ENCODE assay signal across 10 cellular contexts in the genomic region with DNA sequence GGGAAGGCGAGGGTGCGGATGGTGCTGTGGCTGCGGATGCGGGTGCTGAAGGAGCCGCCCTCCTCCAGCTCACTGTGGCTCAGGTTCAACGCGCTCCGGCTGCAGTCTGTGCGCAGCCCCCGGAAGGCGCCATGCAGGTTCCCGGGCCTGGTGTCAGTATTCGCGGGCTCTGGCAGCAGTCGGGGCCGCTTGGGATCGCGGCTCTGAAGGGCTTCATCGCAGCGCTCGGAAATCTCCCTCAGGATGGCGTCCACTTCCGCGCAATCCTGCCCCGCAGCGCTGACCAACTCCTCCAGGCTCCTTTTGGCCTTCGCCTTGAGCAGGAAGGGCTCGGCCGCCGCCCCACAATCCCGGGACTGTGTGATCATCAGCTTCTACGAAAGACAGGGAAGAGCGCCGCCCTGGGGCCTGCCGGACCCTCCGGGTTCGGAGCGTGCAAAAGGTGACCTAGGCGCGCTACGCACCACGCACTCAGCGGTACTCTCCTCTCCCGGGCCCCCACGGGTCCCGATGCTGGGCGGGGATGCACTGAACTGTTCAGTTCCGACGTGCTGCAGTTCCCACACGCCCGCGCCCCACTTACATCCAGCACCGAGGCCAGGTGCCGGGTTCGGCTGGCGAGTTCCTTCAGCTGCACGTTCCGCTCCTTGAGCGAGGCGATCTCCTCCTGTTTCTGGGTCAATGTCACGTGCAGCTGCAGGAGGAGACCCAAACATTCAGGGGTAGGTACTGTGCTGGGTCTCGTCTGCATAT. TPM values are rescaled to one million over a fixed set of nuclear protein-coding genes. Genes with fewer than 3 reads are reported as not detected.
DNase-seq lines count a peak whose midpoint lies in the region; ATAC-seq lines count a peak whose summit lies in the region.
"Had no signal": no experiment of that assay in that cellular context is flagged by ENCODE, and none has a peak within 500 bp of the region (broad histone marks: within the 10 kb centered on the region; RNA-seq: fewer than 3 reads in every experiment).

No MANE protein-coding gene starts in this region.

- peaks cover 17 to 36% (median 20%) of the 10 kb centered on the region in 3 donors for H3K4me1 Mint-ChIP-seq in CD8-positive, alpha-beta memory T cell

- H3K36me3 ChIP-seq in CD8-positive, alpha-beta memory T cell (ENCODE audit: insufficient read depth, low read length) = no peaks in the 10 kb centered on the region
- no peaks in the 10 kb centered on the region for H3K36me3 ChIP-seq in SJCRH30
- H3K36me3 ChIP-seq in neuron (ENCODE audit: insufficient read depth, low read length) = no peaks in the 10 kb centered on the region

- no peaks in the 10 kb centered on the region for H3K9me3 Mint-ChIP-seq in CD8-positive, alpha-beta memory T cell

- peak overlapping the region; percentile 39 to 89 (median 67) for H3K4me3 Mint-ChIP-seq in CD8-positive, alpha-beta memory T cell

- H3K27me3 ChIP-seq in CD8-positive, alpha-beta memory T cell (ENCODE audit: insufficient read depth, low read length, poor library complexity, severe bottlenecking) = peaks cover 52% of the 10 kb centered on the region
- no peaks in the 10 kb centered on the region for H3K27me3 ChIP-seq in SJCRH30
- H3K27me3 ChIP-seq in neuron (ENCODE audit: insufficient read depth, low read length) = peaks cover 70% of the 10 kb centered on the region

- no peak overlapping the region for H3K27ac ChIP-seq in CD8-positive, alpha-beta memory T cell (ENCODE audit: low read depth, low read length)
- H3K27ac ChIP-seq in SJCRH30 = no peak overlapping the region

- peaks cover 21% of the 10 kb centered on the region for H3K4me1 ChIP-seq in CD8-positive, alpha-beta memory T cell (ENCODE audit: insufficient read depth, low read length)
- H3K4me1 ChIP-seq in SJCRH30 (no peaks in the 10 kb centered on the region), neuron (ENCODE audit: insufficient read depth, low read length) (peaks cover 2% of the 10 kb centered on the region)

- peaks cover 52 to 79% of the 10 kb centered on the region in 2 donors for H3K27me3 Mint-ChIP-seq in CD8-positive, alpha-beta memory T cell

- POLR2A ChIA-PET in CD8-positive, alpha-beta memory T cell (lab: Charles Lee) = no interaction called here

- DNase-seq in CD8-positive, alpha-beta memory T cell = no peak
- peak; percentile 22 to 42 for DNase-seq in SJCRH30
- DNase-seq in pons (ENCODE audit: low spot score) = no peak
- no peak for DNase-seq in NCI-H187 treated with DMSO at 0.1 percent for 48 hours (lab: John Stamatoyannopoulos, UW)
- no peak for DNase-seq in SK-N-DZ (ENCODE audit: low spot score)
- DNase-seq: NCI-H1417; stimulated activated CD8-positive, alpha-beta memory T cell treated with anti-CD3 and anti-CD28 coated beads, Interleukin-4, amount 100 ng/mL, for 48 hours had no signal

- peak overlapping the region; percentile 16 for H3K4me3 ChIP-seq in CD8-positive, alpha-beta memory T cell (ENCODE audit: low read length)
- H3K4me3 ChIP-seq in SJCRH30 = peak overlapping the region; percentile 61
- peak overlapping the region; percentile 25 for H3K4me3 ChIP-seq in neuron (ENCODE audit: low read length)

- ATAC-seq in esophagus mucosa (peak; percentile 7), HG03025 (IDR thresholded peaks at IDR 0.05; ENCODE audit: low FRiP score, unreplicated experiment) (no peak)

- peaks cover 0 to 5% (median 0%) of the 10 kb centered on the region in 3 donors for H3K36me3 Mint-ChIP-seq in CD8-positive, alpha-beta memory T cell

- peak overlapping the region; percentile 8 for H2AFZ ChIP-seq in neuron (ENCODE audit: low read depth, low read length)

- H3K27ac Mint-ChIP-seq in CD8-positive, alpha-beta memory T cell = no peak overlapping the region

- CTCF ChIA-PET in CD8-positive, alpha-beta memory T cell (lab: Charles Lee) = no interaction called here

- no peaks in the 10 kb centered on the region for H3K9me3 ChIP-seq in CD8-positive, alpha-beta memory T cell (ENCODE audit: low read length)
- H3K9me3 ChIP-seq in SJCRH30 (replicated peaks) (no peaks in the 10 kb centered on the region), neuron (ENCODE audit: low read length) (peaks cover 9% of the 10 kb centered on the region)

RNA-seq across cellular contexts. Expression of gene MCIDAS, which starts 6.5 kb away (rescaled TPM):
- not detected for total RNA-seq in CD8-positive, alpha-beta memory T cell
- not detected for polyA plus RNA-seq in CD8-positive, alpha-beta memory T cell
- 0.71 and 0.83 TPM in 2 replicates for total RNA-seq in SJCRH30 (2014; rRNA removed; shearing (Covaris generic))
- total RNA-seq in esophagus mucosa = 0.20 TPM
- polyA plus RNA-seq in SK-N-DZ (2014; cell fraction: cytosol; rRNA removed) = 0.60 TPM in 1 of 2 replicates, not detected in the other
- 0.33 and 0.83 TPM in 2 replicates for polyA plus RNA-seq in SK-N-DZ (2014; cell fraction: nucleus; rRNA removed)

RNA-seq across cellular contexts. Expression of gene CCNO, which starts 12.8 kb away (rescaled TPM):
- under 1 TPM in 1 of 2 experiments, not detected in 1; 0.20 TPM for total RNA-seq in CD8-positive, alpha-beta memory T cell
- 0.12 TPM for polyA plus RNA-seq in CD8-positive, alpha-beta memory T cell
- 0.35 and 0.43 TPM in 2 replicates for total RNA-seq in SJCRH30 (2014; rRNA removed; shearing (Covaris generic))
- total RNA-seq in esophagus mucosa = 2.2 TPM
- polyA plus RNA-seq in SK-N-DZ (2014; cell fraction: cytosol; rRNA removed) = 0.23 and 0.69 TPM in 2 replicates
- not detected in 2 replicates for polyA plus RNA-seq in SK-N-DZ (2014; cell fraction: nucleus; rRNA removed)

RNA-seq across cellular contexts. Expression of gene CDC20B, which starts 47.6 kb away (rescaled TPM):
- total RNA-seq in CD8-positive, alpha-beta memory T cell = under 1 TPM in 1 of 2 experiments, not detected in 1; 0.16 TPM
- polyA plus RNA-seq in CD8-positive, alpha-beta memory T cell = not detected
- total RNA-seq in SJCRH30 (2014; rRNA removed; shearing (Covaris generic)) = 0.02 TPM in 1 of 2 replicates, not detected in the other
- not detected for total RNA-seq in esophagus mucosa
- polyA plus RNA-seq in SK-N-DZ (2014; cell fraction: cytosol; rRNA removed) = not detected in 2 replicates
- not detected in 2 replicates for polyA plus RNA-seq in SK-N-DZ (2014; cell fraction: nucleus; rRNA removed)

Comparison
In these comparisons a context has a peak if more than half of its experiments do, and no peak if none do; other contexts are left out.
1. DNase-seq: peak in SJCRH30 (2 of 2); none in CD8-positive, alpha-beta memory T cell (0 of 5), pons (single experiment), NCI-H187 treated with DMSO at 0.1 percent for 48 hours (single experiment) and SK-N-DZ (single experiment).
2. Peak in every context shown above with its lines, with median percentiles within 50 percentile points of each other: H3K4me3 ChIP-seq.